8 cellular contexts compared by ENCODE assay signal in genomic region chr1:54468288-54469084, GRCh38.
DNase-seq lines count a peak whose midpoint lies in the region; ATAC-seq and TF ChIP-seq lines count a peak whose summit lies in the region.
"Not testable (repeated sequence)": the region's sequence is repeated elsewhere in the genome, so short reads cannot be mapped to it uniquely, and the experiment has no call there.

No MANE protein-coding gene starts in this region.

- ATAC-seq in DND-41 (ENCODE audit: insufficient read depth, low read depth): peak; percentile 60; the same call in 2 of the 3 replicates
- not testable (repeated sequence) for ATAC-seq in foreskin keratinocyte

- intact Hi-C loops in OCI-LY7 (cut with micrococcal nuclease; ENCODE audit: unreplicated experiment); activated CD4-positive, alpha-beta T cell treated with anti-CD3 and anti-CD28 coated beads, Interleukin-2, amount 10 ng/mL, durations not matched to agents 24 days and 14 days (cut with micrococcal nuclease); spleen (cut with DNase I; ENCODE audit: low total_unique reads): not testable (repeated sequence)

- H4K20me1 ChIP-seq in DND-41 (ENCODE audit: insufficient read depth, low read length); Karpas-422 (ENCODE audit: insufficient read depth, low read depth, low read length); OCI-LY7 (ENCODE audit: insufficient read depth, low read length): not testable (repeated sequence)

- H3K4me2 ChIP-seq in DND-41 (ENCODE audit: insufficient read depth, low read length); Karpas-422 (ENCODE audit: low read depth, low read length, poor library complexity, severe bottlenecking); OCI-LY7 (ENCODE audit: low read length): not testable (repeated sequence)

- H3K27ac ChIP-seq in DND-41 (ENCODE audit: low read length); Karpas-422 (ENCODE audit: low read length); OCI-LY7 (ENCODE audit: low read depth, low read length, poor library complexity, severe bottlenecking); foreskin keratinocyte; spleen: not testable (repeated sequence)

- not testable (repeated sequence) for H3K27me3 ChIP-seq in DND-41 (ENCODE audit: insufficient read depth, low read length, poor library complexity); Karpas-422 (ENCODE audit: low read length); spleen (replicated peaks in 1 of 7)
- peaks cover 18% of the 10 kb centered on the region for H3K27me3 ChIP-seq in foreskin keratinocyte

- H3K4me3 ChIP-seq in DND-41 (ENCODE audit: low read depth in 1 of 2, low read length in 2 of 2); GM12875 (ENCODE audit: low read depth, low read length); Karpas-422 (ENCODE audit: low read length); OCI-LY7 (ENCODE audit: low read depth, low read length, poor library complexity, severe bottlenecking); spleen: not testable (repeated sequence)

- not testable (repeated sequence) for H3K4me3 Mint-ChIP-seq in activated CD4-positive, alpha-beta T cell treated with anti-CD3 and anti-CD28 coated beads, Interleukin-2, amount 10 ng/mL, durations not matched to agents 24 days and 14 days; chondrocyte (ENCODE audit: unreplicated experiment)

- H3K79me2 ChIP-seq in DND-41 (ENCODE audit: insufficient read depth, low read length); Karpas-422 (ENCODE audit: low read length); OCI-LY7 (ENCODE audit: insufficient read depth, low read depth, low read length): not testable (repeated sequence)

- not testable (repeated sequence) for H3K4me1 ChIP-seq in DND-41 (ENCODE audit: insufficient read depth, low read length); Karpas-422 (ENCODE audit: low read length); foreskin keratinocyte
- H3K4me1 ChIP-seq in OCI-LY7 (ENCODE audit: insufficient read depth, low read length, poor library complexity, severe bottlenecking) (peaks cover 13% of the 10 kb centered on the region), spleen (peaks cover 0 to 22% (median 16%) of the 10 kb centered on the region in 6 donors)

- TF ChIP-seq CTCF in DND-41 (IDR thresholded peaks at IDR 0.05; ENCODE audit: borderline replicate concordance, extremely low read depth, low read length, poor library complexity, severe bottlenecking) (peak; percentile 36), GM12875 (IDR thresholded peaks at IDR 0.05; ENCODE audit: borderline replicate concordance, insufficient read depth, low read depth, low read length) (0 out of 2 replicates have a peak, but pooled peaks have one; percentile 29), OCI-LY7 (conservative IDR thresholded peaks at IDR 0.05; ENCODE audit: low read length) (peak; percentile 65), foreskin keratinocyte (conservative IDR thresholded peaks at IDR 0.05) (peak; percentile 17)
- TF ChIP-seq CTCF in chondrocyte (IDR thresholded peaks at IDR 0.05); spleen (IDR thresholded peaks at IDR 0.05 in 8 of 11, conservative IDR thresholded peaks at IDR 0.05 in 3 of 11): not testable (repeated sequence)

- H3K36me3 Mint-ChIP-seq in activated CD4-positive, alpha-beta T cell treated with anti-CD3 and anti-CD28 coated beads, Interleukin-2, amount 10 ng/mL, durations not matched to agents 24 days and 14 days (ENCODE audit: low read depth); chondrocyte (ENCODE audit: low read depth): not testable (repeated sequence)

- peaks cover 10% of the 10 kb centered on the region for H3K27me3 Mint-ChIP-seq in activated CD4-positive, alpha-beta T cell treated with anti-CD3 and anti-CD28 coated beads, Interleukin-2, amount 10 ng/mL, durations not matched to agents 24 days and 14 days
- not testable (repeated sequence) for H3K27me3 Mint-ChIP-seq in chondrocyte (ENCODE audit: low read depth)

- peaks cover 17% of the 10 kb centered on the region for H3K4me1 Mint-ChIP-seq in activated CD4-positive, alpha-beta T cell treated with anti-CD3 and anti-CD28 coated beads, Interleukin-2, amount 10 ng/mL, durations not matched to agents 24 days and 14 days
- H3K4me1 Mint-ChIP-seq in chondrocyte (ENCODE audit: low read depth): not testable (repeated sequence)

- not testable (repeated sequence) for H3K9me3 ChIP-seq in DND-41 (ENCODE audit: insufficient read depth, low read length, severe bottlenecking); Karpas-422 (ENCODE audit: low read length); OCI-LY7 (ENCODE audit: low read length); spleen

- POLR2A ChIA-PET in OCI-LY7 (lab: Charles Lee): interaction anchor here (0.7 kb wide), 1 partner anchor 50 kb away, joined by 3 read pairs; no protein-coding TSS in a partner anchor

- not testable (repeated sequence) for DNase-seq in DND-41, foreskin keratinocyte
- peak; percentile 69 for DNase-seq in Karpas-422
- DNase-seq in OCI-LY7 (ENCODE audit: low spot score): peak; percentile 60
- DNase-seq in activated CD4-positive, alpha-beta T cell treated with anti-CD3 and anti-CD28 coated beads, Interleukin-2, amount 10 ng/mL, durations not matched to agents 24 days and 14 days: peak; percentile 53
- peak; percentile 22 for DNase-seq in chondrocyte (ENCODE audit: low spot score)
- DNase-seq in spleen: peak; percentile 36

- TF ChIP-seq POLR2A in spleen (IDR thresholded peaks at IDR 0.05): not testable (repeated sequence)

- H3K9ac ChIP-seq in DND-41 (ENCODE audit: low read depth, low read length); Karpas-422 (ENCODE audit: low read length): not testable (repeated sequence)

- H3K9me2 ChIP-seq in Karpas-422 (replicated peaks; ENCODE audit: insufficient read depth, low read length); OCI-LY7 (ENCODE audit: insufficient read depth, low read length): not testable (repeated sequence)

- H3K27ac Mint-ChIP-seq in activated CD4-positive, alpha-beta T cell treated with anti-CD3 and anti-CD28 coated beads, Interleukin-2, amount 10 ng/mL, durations not matched to agents 24 days and 14 days; chondrocyte (ENCODE audit: unreplicated experiment): not testable (repeated sequence)

- CTCF ChIA-PET in OCI-LY7 (lab: Charles Lee; ENCODE audit: unreplicated experiment): interaction anchor here (0.8 kb wide), 1 partner anchor 196 kb away, joined by 3 read pairs; no protein-coding TSS in a partner anchor

- WGBS in spleen, 5 donors: 89 to 99% (median 91%) methylated on average over 4 to 5 of the region's 5 CpGs

- H2AFZ ChIP-seq in DND-41 (ENCODE audit: low read depth, low read length); Karpas-422 (ENCODE audit: low read length); OCI-LY7 (ENCODE audit: low read length): not testable (repeated sequence)

- not testable (repeated sequence) for H3K9me3 Mint-ChIP-seq in activated CD4-positive, alpha-beta T cell treated with anti-CD3 and anti-CD28 coated beads, Interleukin-2, amount 10 ng/mL, durations not matched to agents 24 days and 14 days; chondrocyte (ENCODE audit: low read depth)

- BruUV-seq in OCI-LY7 (replicated peaks; lab: Mats Ljungman, UMichigan): not testable (repeated sequence)

- H3K36me3 ChIP-seq in DND-41 (ENCODE audit: insufficient read depth, low read length); Karpas-422 (ENCODE audit: insufficient read depth, low read length); OCI-LY7 (ENCODE audit: insufficient read depth, low read length); spleen: not testable (repeated sequence)
